ENCODE assay signal across 8 cellular contexts in the genomic region with DNA sequence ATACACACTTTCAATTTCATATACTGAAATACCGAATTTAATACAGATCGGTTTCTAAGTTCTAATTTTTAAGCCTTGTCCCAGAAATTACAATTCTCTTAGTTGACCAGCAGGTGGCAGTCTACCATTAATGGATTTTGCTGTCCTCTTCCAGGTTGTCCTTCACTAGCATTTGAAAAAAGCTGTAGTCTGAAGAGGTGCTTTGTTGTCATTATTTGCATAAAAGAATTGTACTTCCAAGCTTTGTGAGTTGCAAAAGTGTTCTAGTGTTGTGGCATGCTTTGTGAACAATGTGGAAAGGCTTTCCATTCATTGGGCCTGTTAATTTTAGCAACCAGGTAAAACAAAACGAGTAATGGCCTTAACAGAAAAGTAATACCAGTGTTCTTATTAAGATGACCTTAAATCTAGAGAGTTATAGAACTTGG.
A peak's percentile ranks its signal among the peaks of the same experiment; 100 is the strongest.
DNase-seq lines count a peak whose midpoint lies in the region; ATAC-seq and TF ChIP-seq lines count a peak whose summit lies in the region.

No MANE protein-coding gene starts in this region.

- no peak overlapping the region for H3K9ac ChIP-seq in SU-DHL-6 (ENCODE audit: low read length)

- no peaks in the 10 kb centered on the region for H3K36me3 ChIP-seq in SU-DHL-6 (ENCODE audit: low read length)

- H3K4me3 Mint-ChIP-seq in activated naive CD4-positive, alpha-beta T cell treated with anti-CD3 and anti-CD28 coated beads, Interleukin-2, amount 10 ng/mL, durations not matched to agents 7 days and 5 days, result no peak overlapping the region
- no peak overlapping the region for H3K4me3 Mint-ChIP-seq in stimulated activated memory B cell treated with anti-CD40 and anti-IgM and Interleukin-4, amounts not matched to agents 10 μg/mL and 1 μg/mL and 100 μg/mL, for 72 hours

- no peak overlapping the region for H3K4me3 ChIP-seq in SU-DHL-6 (ENCODE audit: insufficient read depth, low read length, poor library complexity, severe bottlenecking)
- no peak overlapping the region for H3K4me3 ChIP-seq in foreskin fibroblast (ENCODE audit: low read depth in 1 of 2, low read length in 2 of 2)
- no peak overlapping the region for H3K4me3 ChIP-seq in retinal pigment epithelial cell (ENCODE audit: low read length)

- TF ChIP-seq CTCF in SU-DHL-6 (IDR thresholded peaks at IDR 0.05; ENCODE audit: insufficient read depth, low read length, poor library complexity, severe bottlenecking) (peak; percentile 80), foreskin fibroblast (IDR thresholded peaks at IDR 0.05; ENCODE audit: low read depth, low read length) (peak; percentile 54), retinal pigment epithelial cell (conservative IDR thresholded peaks at IDR 0.05; ENCODE audit: low read depth, low read length) (peak; percentile 69)

- H3K9me3 ChIP-seq in SU-DHL-6 (ENCODE audit: insufficient read depth, low read length), result no peaks in the 10 kb centered on the region

- CTCF ChIA-PET in activated naive CD4-positive, alpha-beta T cell treated with anti-CD3 and anti-CD28 coated beads, Interleukin-2, amount 10 ng/mL, durations not matched to agents 7 days and 5 days (lab: Charles Lee), result interaction anchor here (0.7 to 0.8 kb wide), 3 partner anchors 16 to 258 kb away, joined by 3 read pairs; no protein-coding TSS in a partner anchor

- no peak for ATAC-seq in stimulated activated memory B cell treated with anti-CD40 and anti-IgM and Interleukin-4, amounts not matched to agents 10 μg/mL and 1 μg/mL and 100 μg/mL, for 72 hours

- DNase-seq in activated naive CD4-positive, alpha-beta T cell treated with anti-CD3 and anti-CD28 coated beads, Interleukin-2, amount 10 ng/mL, durations not matched to agents 7 days and 5 days, result peak; percentile 25
- DNase-seq in activated naive CD4-positive, alpha-beta T cell treated with anti-CD3 and anti-CD28 coated beads, Interleukin-2, amount 50 U/mL, for 16 hours, result no peak
- DNase-seq in H4 (ENCODE audit: low spot score) (peak; percentile 23), NCI-H128 (lab: John Stamatoyannopoulos, UW; ENCODE audit: unreplicated experiment) (peak; percentile 28), foreskin fibroblast (peak; percentile 23 to 70), retinal pigment epithelial cell (ENCODE audit: low read depth) (peak; percentile 21)

- H4K20me1 ChIP-seq in SU-DHL-6 (ENCODE audit: low read depth, low read length), result no peaks in the 10 kb centered on the region

- peaks cover 6% of the 10 kb centered on the region for H3K36me3 Mint-ChIP-seq in activated naive CD4-positive, alpha-beta T cell treated with anti-CD3 and anti-CD28 coated beads, Interleukin-2, amount 10 ng/mL, durations not matched to agents 7 days and 5 days
- H3K36me3 Mint-ChIP-seq in stimulated activated memory B cell treated with anti-CD40 and anti-IgM and Interleukin-4, amounts not matched to agents 10 μg/mL and 1 μg/mL and 100 μg/mL, for 72 hours, result peaks cover 15% of the 10 kb centered on the region

- H3K27ac Mint-ChIP-seq in activated naive CD4-positive, alpha-beta T cell treated with anti-CD3 and anti-CD28 coated beads, Interleukin-2, amount 10 ng/mL, durations not matched to agents 7 days and 5 days, result no peak overlapping the region
- no peak overlapping the region for H3K27ac Mint-ChIP-seq in stimulated activated memory B cell treated with anti-CD40 and anti-IgM and Interleukin-4, amounts not matched to agents 10 μg/mL and 1 μg/mL and 100 μg/mL, for 72 hours

- H3K4me2 ChIP-seq in SU-DHL-6 (ENCODE audit: low read depth, low read length, poor library complexity, severe bottlenecking), result no peak overlapping the region

- no peaks in the 10 kb centered on the region for H3K4me1 Mint-ChIP-seq in activated naive CD4-positive, alpha-beta T cell treated with anti-CD3 and anti-CD28 coated beads, Interleukin-2, amount 10 ng/mL, durations not matched to agents 7 days and 5 days
- no peaks in the 10 kb centered on the region for H3K4me1 Mint-ChIP-seq in stimulated activated memory B cell treated with anti-CD40 and anti-IgM and Interleukin-4, amounts not matched to agents 10 μg/mL and 1 μg/mL and 100 μg/mL, for 72 hours

- H3K27me3 ChIP-seq in SU-DHL-6 (ENCODE audit: low read length), result no peaks in the 10 kb centered on the region

- H2AFZ ChIP-seq in SU-DHL-6 (ENCODE audit: low read depth, low read length, severe bottlenecking), result no peak overlapping the region

- no peaks in the 10 kb centered on the region for H3K27me3 Mint-ChIP-seq in activated naive CD4-positive, alpha-beta T cell treated with anti-CD3 and anti-CD28 coated beads, Interleukin-2, amount 10 ng/mL, durations not matched to agents 7 days and 5 days
- no peaks in the 10 kb centered on the region for H3K27me3 Mint-ChIP-seq in stimulated activated memory B cell treated with anti-CD40 and anti-IgM and Interleukin-4, amounts not matched to agents 10 μg/mL and 1 μg/mL and 100 μg/mL, for 72 hours

- no peaks in the 10 kb centered on the region for H3K9me2 ChIP-seq in SU-DHL-6 (replicated peaks; ENCODE audit: insufficient read depth, low read length)

- H3K9me3 Mint-ChIP-seq in activated naive CD4-positive, alpha-beta T cell treated with anti-CD3 and anti-CD28 coated beads, Interleukin-2, amount 10 ng/mL, durations not matched to agents 7 days and 5 days, result no peaks in the 10 kb centered on the region
- no peaks in the 10 kb centered on the region for H3K9me3 Mint-ChIP-seq in stimulated activated memory B cell treated with anti-CD40 and anti-IgM and Interleukin-4, amounts not matched to agents 10 μg/mL and 1 μg/mL and 100 μg/mL, for 72 hours

- no peaks in the 10 kb centered on the region for H3K79me2 ChIP-seq in SU-DHL-6 (ENCODE audit: insufficient read depth, low read length)

- no peaks in the 10 kb centered on the region for H3F3A ChIP-seq in SU-DHL-6 (ENCODE audit: insufficient read depth)

- no peak overlapping the region for H3K27ac ChIP-seq in SU-DHL-6 (ENCODE audit: low read depth, low read length)
